ENCODE assay signal across 1 cellular context in the genomic region with DNA sequence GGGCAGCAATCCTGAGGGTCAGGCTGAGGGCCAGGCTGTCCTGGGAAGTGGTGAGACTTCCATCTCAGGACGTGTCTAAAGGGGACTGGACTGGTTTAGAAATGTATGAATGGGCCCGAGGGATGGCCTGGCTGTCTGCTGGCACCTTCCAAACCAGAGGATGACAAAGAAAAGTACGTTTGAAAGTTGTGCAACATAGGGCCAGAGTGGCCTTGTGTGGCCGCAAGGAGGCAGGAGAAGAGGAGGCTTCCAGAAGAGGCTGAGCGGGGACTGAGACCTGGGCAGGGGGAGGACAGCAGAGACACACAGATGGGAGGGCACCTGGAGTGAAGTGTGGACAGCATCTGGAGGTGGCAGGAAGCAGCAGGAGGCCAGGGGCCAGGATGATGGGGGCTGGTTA.
TF ChIP-seq lines count a peak whose summit lies in the region.

No MANE protein-coding gene starts in this region.

TF ChIP-seq in WTC11, 78 proteins besides CTCF, POLR2A, EP300 and RAD21 (continued from another document):
- no peak for TF ChIP-seq ZNF121 (CRISPR knock-in tag; IDR thresholded peaks at IDR 0.05)
